19 cellular contexts compared by ENCODE assay signal in the genomic region with DNA sequence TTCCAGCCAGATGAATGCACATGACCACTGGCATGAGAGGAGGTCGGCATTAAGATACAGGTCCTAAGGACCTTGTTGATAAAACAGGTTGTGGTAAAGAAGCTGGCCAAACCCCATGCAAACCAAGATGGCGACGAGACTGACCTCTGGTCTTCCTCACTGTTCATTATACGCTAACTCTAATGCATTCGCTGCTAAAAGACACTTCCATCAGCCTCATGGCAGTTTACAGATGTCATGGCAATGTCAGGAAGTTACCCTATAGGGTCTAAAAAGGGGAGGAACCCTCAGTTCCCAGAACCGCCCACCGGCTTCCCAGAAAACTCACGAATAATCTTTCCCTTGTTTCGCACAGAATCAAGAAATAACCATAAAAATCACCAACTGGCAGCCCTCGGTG.
DNase-seq lines count a peak whose midpoint lies in the region; ATAC-seq, FAIRE-seq and TF ChIP-seq lines count a peak whose summit lies in the region.
"Had no signal": no experiment of that assay in that cellular context is flagged by ENCODE, and none has a peak within 500 bp of the region (broad histone marks: within the 10 kb centered on the region; RNA-seq: fewer than 3 reads in every experiment).

No MANE protein-coding gene starts in this region.

- H3K4me3 Mint-ChIP-seq in activated CD8-positive, alpha-beta T cell treated with anti-CD3 and anti-CD28 coated beads for 36 hours, result no peak overlapping the region
- no peak overlapping the region for H3K4me3 Mint-ChIP-seq in activated CD8-positive, alpha-beta T cell treated with anti-CD3 and anti-CD28 coated beads, Interleukin-2, amount 10 ng/mL, durations not matched to agents 7 days and 5 days
- H3K4me3 Mint-ChIP-seq: CD4-positive, CD25-positive, alpha-beta regulatory T cell had no signal

- H3K9me2 ChIP-seq in HCT116 (ENCODE audit: insufficient read depth), result no peaks in the 10 kb centered on the region

- no peak overlapping the region for H2AFZ ChIP-seq in HCT116 (ENCODE audit: low read depth, low read length, poor library complexity, severe bottlenecking)

- RAD21 ChIA-PET in HCT116 (lab: Charles Lee; ENCODE audit: low non-redundant PET in 1 of 2, low total read pairs in 2 of 2, uncharacterized antibody in 2 of 2, unreplicated experiment in 2 of 2), result no interaction called here

- H3K27ac Mint-ChIP-seq in activated CD8-positive, alpha-beta T cell treated with anti-CD3 and anti-CD28 coated beads for 36 hours, result no peak overlapping the region
- H3K27ac Mint-ChIP-seq in activated CD8-positive, alpha-beta T cell treated with anti-CD3 and anti-CD28 coated beads, Interleukin-2, amount 10 ng/mL, durations not matched to agents 7 days and 5 days, result no peak overlapping the region
- H3K27ac Mint-ChIP-seq: CD4-positive, CD25-positive, alpha-beta regulatory T cell had no signal

- no peaks in the 10 kb centered on the region for H3K79me2 ChIP-seq in HCT116 (ENCODE audit: insufficient read depth, low read length)

- no peaks in the 10 kb centered on the region for H3K27me3 Mint-ChIP-seq in activated CD8-positive, alpha-beta T cell treated with anti-CD3 and anti-CD28 coated beads for 36 hours
- no peaks in the 10 kb centered on the region for H3K27me3 Mint-ChIP-seq in activated CD8-positive, alpha-beta T cell treated with anti-CD3 and anti-CD28 coated beads, Interleukin-2, amount 10 ng/mL, durations not matched to agents 7 days and 5 days (ENCODE audit: low read depth)
- H3K27me3 Mint-ChIP-seq: CD4-positive, CD25-positive, alpha-beta regulatory T cell had no signal

- H3K36me3 Mint-ChIP-seq in activated CD8-positive, alpha-beta T cell treated with anti-CD3 and anti-CD28 coated beads for 36 hours (ENCODE audit: low read depth), result peaks cover 30% of the 10 kb centered on the region
- peaks cover 4% of the 10 kb centered on the region for H3K36me3 Mint-ChIP-seq in activated CD8-positive, alpha-beta T cell treated with anti-CD3 and anti-CD28 coated beads, Interleukin-2, amount 10 ng/mL, durations not matched to agents 7 days and 5 days (ENCODE audit: low read depth)

- no peak for TF ChIP-seq RAD21 in HCT116 (IDR thresholded peaks at IDR 0.05; ENCODE audit: low read depth)
- no peak for TF ChIP-seq RAD21 in liver (IDR thresholded peaks at IDR 0.05)

- no peak for ATAC-seq in activated CD8-positive, alpha-beta T cell treated with anti-CD3 and anti-CD28 coated beads for 36 hours
- no peak for ATAC-seq in activated CD8-positive, alpha-beta T cell treated with anti-CD3 and anti-CD28 coated beads, Interleukin-2, amount 10 ng/mL, durations not matched to agents 7 days and 5 days
- no peak for ATAC-seq in HCT116
- ATAC-seq in GM21526 (IDR thresholded peaks at IDR 0.05; ENCODE audit: low FRiP score, unreplicated experiment), result no peak

- no peak for TF ChIP-seq CTCF in activated CD8-positive, alpha-beta T cell treated with anti-CD3 and anti-CD28 coated beads for 36 hours (IDR thresholded peaks at IDR 0.05)
- no peak for TF ChIP-seq CTCF in HCT116 (IDR thresholded peaks at IDR 0.05 in 2 of 3, conservative IDR thresholded peaks at IDR 0.05 in 1 of 3; ENCODE audit: borderline replicate concordance in 1 of 3, insufficient read depth in 1 of 3, low read depth in 2 of 3, low read length in 2 of 3)
- TF ChIP-seq CTCF in liver (IDR thresholded peaks at IDR 0.05; ENCODE audit: low read depth, low read length, missing input control), result no peak
- TF ChIP-seq CTCF in ovary (IDR thresholded peaks at IDR 0.05), result no peak

- WGBS in liver, result 92% methylated on average over 10 of the region's 10 CpGs
- WGBS in ovary, 3 donors, result 94 to 96% (median 94%) methylated on average over 10 of the region's 10 CpGs

- peaks cover 10% of the 10 kb centered on the region for H3K4me1 Mint-ChIP-seq in activated CD8-positive, alpha-beta T cell treated with anti-CD3 and anti-CD28 coated beads for 36 hours (ENCODE audit: low read depth)
- no peaks in the 10 kb centered on the region for H3K4me1 Mint-ChIP-seq in activated CD8-positive, alpha-beta T cell treated with anti-CD3 and anti-CD28 coated beads, Interleukin-2, amount 10 ng/mL, durations not matched to agents 7 days and 5 days (ENCODE audit: low read depth)

- peak overlapping the region; percentile 73 for H3K4me2 ChIP-seq in HCT116 (ENCODE audit: low read length)

- no peaks in the 10 kb centered on the region for H3K27me3 ChIP-seq in HCT116 (ENCODE audit: insufficient read depth, low read length)
- no peaks in the 10 kb centered on the region for H3K27me3 ChIP-seq in liver (ENCODE audit: control insufficient read depth in 4 of 4, insufficient read depth in 4 of 4, low read length in 3 of 4)
- no peaks in the 10 kb centered on the region for H3K27me3 ChIP-seq in ovary
- H3K27me3 ChIP-seq: BE2C had no signal

- peaks cover 0 to 5% of the 10 kb centered on the region in 2 experiments; a peak in 1 of 4 replicates for H3K9me3 ChIP-seq in HCT116 (ENCODE audit: control insufficient read depth in 1 of 2, insufficient read depth in 1 of 2, low read depth in 1 of 2, low read length in 2 of 2)
- H3K9me3 ChIP-seq in liver (ENCODE audit: control insufficient read depth in 4 of 4, low read length in 3 of 4), result no peaks in the 10 kb centered on the region
- H3K9me3 ChIP-seq in ovary, result no peaks in the 10 kb centered on the region
- H3K9me3 ChIP-seq: BE2C, Caco-2 had no signal

- H3K9ac ChIP-seq in HCT116 (ENCODE audit: low read length) (no peak overlapping the region), liver (ENCODE audit: low read depth in 1 of 2, low read length in 2 of 2) (no peak overlapping the region)

- H3K27ac ChIP-seq in HCT116 (ENCODE audit: low read depth, low read length) (peak overlapping the region; percentile 67), liver (ENCODE audit: low read depth in 1 of 2, low read length in 2 of 2) (peak overlapping the region; percentile 46 to 50), ovary (no peak overlapping the region)

- H3K36me3 ChIP-seq in HCT116 (ENCODE audit: control insufficient read depth in 1 of 2, insufficient read depth in 2 of 2, low read length in 2 of 2) (no peaks in the 10 kb centered on the region), liver (ENCODE audit: control insufficient read depth in 4 of 4, insufficient read depth in 3 of 4, low read depth in 1 of 4, low read length in 3 of 4) (no peaks in the 10 kb centered on the region), ovary (no peaks in the 10 kb centered on the region)
- H3K36me3 ChIP-seq: BE2C had no signal

- peaks cover 3% of the 10 kb centered on the region for H3K9me3 Mint-ChIP-seq in activated CD8-positive, alpha-beta T cell treated with anti-CD3 and anti-CD28 coated beads for 36 hours
- H3K9me3 Mint-ChIP-seq in activated CD8-positive, alpha-beta T cell treated with anti-CD3 and anti-CD28 coated beads, Interleukin-2, amount 10 ng/mL, durations not matched to agents 7 days and 5 days (ENCODE audit: insufficient read depth), result no peaks in the 10 kb centered on the region

- H3K4me3 ChIP-seq in HCT116 (replicated peaks in 1 of 2; ENCODE audit: low read depth in 1 of 2, low read length in 2 of 2), result no peak overlapping the region
- H3K4me3 ChIP-seq in liver (ENCODE audit: low read depth in 1 of 3, low read length in 3 of 3), result no peak overlapping the region
- no peak overlapping the region for H3K4me3 ChIP-seq in ovary

- no peak for TF ChIP-seq EP300 in ovary (IDR thresholded peaks at IDR 0.05)

- no peak for TF ChIP-seq POLR2A in HCT116 (IDR thresholded peaks at IDR 0.05; ENCODE audit: borderline replicate concordance, extremely low read depth, insufficient read depth, insufficient read length)
- no peak for TF ChIP-seq POLR2A in ovary (IDR thresholded peaks at IDR 0.05)

- CTCF ChIA-PET in activated CD8-positive, alpha-beta T cell treated with anti-CD3 and anti-CD28 coated beads for 36 hours (lab: Charles Lee), result no interaction called here
- CTCF ChIA-PET in activated CD8-positive, alpha-beta T cell treated with anti-CD3 and anti-CD28 coated beads, Interleukin-2, amount 10 ng/mL, durations not matched to agents 7 days and 5 days (lab: Charles Lee), result no interaction called here
- CTCF ChIA-PET in HCT116 (lab: Charles Lee), result no interaction called here

- FAIRE-seq in RCC 7860 (lab: Jason Lieb, UNC), result no peak
- FAIRE-seq: D721Med had no signal

- POLR2A ChIA-PET in activated CD8-positive, alpha-beta T cell treated with anti-CD3 and anti-CD28 coated beads for 36 hours (lab: Charles Lee), result no interaction called here
- POLR2A ChIA-PET in activated CD8-positive, alpha-beta T cell treated with anti-CD3 and anti-CD28 coated beads, Interleukin-2, amount 10 ng/mL, durations not matched to agents 7 days and 5 days (lab: Charles Lee), result no interaction called here
- POLR2A ChIA-PET in HCT116 (lab: Charles Lee), result no interaction called here

- intact Hi-C loops in activated CD8-positive, alpha-beta T cell treated with anti-CD3 and anti-CD28 coated beads for 36 hours (cut with micrococcal nuclease), result no loop called here
- intact Hi-C loops in HCT116 (cut with micrococcal nuclease), result no loop called here
- intact Hi-C loops in ovary (cut with DNase I), result no loop called here

- H4K20me1 ChIP-seq in HCT116 (ENCODE audit: insufficient read depth), result no peaks in the 10 kb centered on the region

- DNase-seq in activated CD8-positive, alpha-beta T cell treated with anti-CD3 and anti-CD28 coated beads for 36 hours, result peak; percentile 45
- DNase-seq in activated CD8-positive, alpha-beta T cell treated with anti-CD3 and anti-CD28 coated beads, Interleukin-2, amount 10 ng/mL, durations not matched to agents 7 days and 5 days, result no peak
- no peak for DNase-seq in HCT116 (ENCODE audit: low read depth, low spot score)
- DNase-seq in ovary, result no peak
- DNase-seq in RCC 7860 (ENCODE audit: low spot score), result no peak
- DNase-seq: 8988T; BE2C; C1 segment of cervical spinal cord; CD4-positive, CD25-positive, alpha-beta regulatory T cell; DMS153; DMS79; GF-D8; GOT3; IMR-90; KG1 had no signal

- H3K4me1 ChIP-seq in HCT116 (ENCODE audit: control insufficient read depth in 1 of 2, insufficient read depth in 2 of 2, low read length in 2 of 2), result peaks cover 29 to 45% of the 10 kb centered on the region in 2 experiments
- H3K4me1 ChIP-seq in liver (ENCODE audit: control insufficient read depth in 4 of 4, insufficient read depth in 4 of 4, low read length in 3 of 4), result peaks cover 2 to 19% (median 8%) of the 10 kb centered on the region in 4 donors
- H3K4me1 ChIP-seq in ovary (ENCODE audit: insufficient read depth), result no peaks in the 10 kb centered on the region
- H3K4me1 ChIP-seq: BE2C had no signal

- no TSS peak for BruUV-seq in HCT116 (replicated peaks; lab: Mats Ljungman, UMichigan)

TF ChIP-seq in HCT116, 20 proteins besides CTCF, POLR2A, EP300 and RAD21 (continues in another document):
- TF ChIP-seq CBX3 (IDR thresholded peaks at IDR 0.05; ENCODE audit: low read depth), result no peak
- no peak for TF ChIP-seq POLR2AphosphoS5 (IDR thresholded peaks at IDR 0.05; ENCODE audit: low read depth, low read length)
- TF ChIP-seq TCF7L2 (IDR thresholded peaks at IDR 0.05; ENCODE audit: borderline replicate concordance, extremely low read depth, insufficient read depth, insufficient read length), result no peak

Comparison
In these comparisons a context has a peak if more than half of its experiments do, and no peak if none do; other contexts are left out.
1. H3K27ac ChIP-seq: peak in HCT116 (single experiment) and liver (2 of 2); none in ovary (0 of 2).